15 cellular contexts compared by ENCODE assay signal in genomic region chr3:58693929-58694850, GRCh38. TPM values are rescaled to one million over a fixed set of nuclear protein-coding genes. Genes with fewer than 3 reads are reported as not detected.
DNase-seq lines count a peak whose midpoint lies in the region; ATAC-seq and TF ChIP-seq lines count a peak whose summit lies in the region.
"Had no signal": no experiment of that assay in that cellular context is flagged by ENCODE, and none has a peak within 500 bp of the region (broad histone marks: within the 10 kb centered on the region; RNA-seq: fewer than 3 reads in every experiment).

No MANE protein-coding gene starts in this region.

- H3K27ac ChIP-seq in CD4-positive, alpha-beta T cell (ENCODE audit: low read depth, low read length): no peak overlapping the region
- H3K27ac ChIP-seq: suprapubic skin had no signal

- DNase-seq in GDM1 (lab: John Stamatoyannopoulos, UW) (peak; percentile 41), OCI-M1 (lab: John Stamatoyannopoulos, UW) (peak; percentile 19), SKM-1 treated with dmso at 0.1 percent for 144 hours (lab: John Stamatoyannopoulos, UW; ENCODE audit: unreplicated experiment) (no peak)
- no peak for DNase-seq in CD4-positive, alpha-beta T cell
- DNase-seq in activated CD4-positive, alpha-beta T cell treated with anti-CD3 and anti-CD28 coated beads for 1 hour: no peak
- DNase-seq: activated naive CD8-positive, alpha-beta T cell treated with anti-CD3 and anti-CD28 coated beads, Interleukin-2, amount 10 ng/mL, durations not matched to agents 7 days and 5 days; DMS 273 treated with DMSO at 0.1 percent for 48 hours; NCI-H2029 had no signal

- CTCF ChIA-PET in CD4-positive, alpha-beta T cell (lab: Charles Lee): no interaction called here

- H3K27ac Mint-ChIP-seq in CD4-positive, alpha-beta T cell: no peak overlapping the region
- H3K27ac Mint-ChIP-seq: activated naive CD8-positive, alpha-beta T cell treated with anti-CD3 and anti-CD28 coated beads, Interleukin-2, amount 10 ng/mL, durations not matched to agents 7 days and 5 days; T-helper 2 cell treated with Interferon-gamma antibody and Interleukin-4, amounts not matched to agents 5 μg/mL and 100 μg/mL, for 36 hours had no signal

- H3K36me3 Mint-ChIP-seq in CD4-positive, alpha-beta T cell (ENCODE audit: low read depth): no peaks in the 10 kb centered on the region
- H3K36me3 Mint-ChIP-seq: activated naive CD8-positive, alpha-beta T cell treated with anti-CD3 and anti-CD28 coated beads, Interleukin-2, amount 10 ng/mL, durations not matched to agents 7 days and 5 days had no signal

- peaks cover 4% of the 10 kb centered on the region for H3K27me3 ChIP-seq in CD4-positive, alpha-beta T cell (ENCODE audit: control insufficient read depth, insufficient read depth, low read length)
- H3K27me3 ChIP-seq: suprapubic skin had no signal

- H3K27me3 Mint-ChIP-seq in CD4-positive, alpha-beta T cell: peaks cover 10% of the 10 kb centered on the region
- H3K27me3 Mint-ChIP-seq: activated naive CD8-positive, alpha-beta T cell treated with anti-CD3 and anti-CD28 coated beads, Interleukin-2, amount 10 ng/mL, durations not matched to agents 7 days and 5 days had no signal

- H3K4me1 Mint-ChIP-seq in CD4-positive, alpha-beta T cell (ENCODE audit: low read depth): no peaks in the 10 kb centered on the region

- H3K9me3 Mint-ChIP-seq in CD4-positive, alpha-beta T cell: peaks cover 2% of the 10 kb centered on the region

- H3K9me3 ChIP-seq in CD4-positive, alpha-beta T cell (ENCODE audit: control insufficient read depth, low read length): peaks cover 6% of the 10 kb centered on the region

- H3K4me3 Mint-ChIP-seq in CD4-positive, alpha-beta T cell: no peak overlapping the region
- H3K4me3 Mint-ChIP-seq: activated naive CD8-positive, alpha-beta T cell treated with anti-CD3 and anti-CD28 coated beads, Interleukin-2, amount 10 ng/mL, durations not matched to agents 7 days and 5 days; T-helper 2 cell treated with Interferon-gamma antibody and Interleukin-4, amounts not matched to agents 5 μg/mL and 100 μg/mL, for 36 hours had no signal

- no peak for TF ChIP-seq CTCF in CD4-positive, alpha-beta T cell (IDR thresholded peaks at IDR 0.05)

- ATAC-seq in GM19328 (IDR thresholded peaks at IDR 0.05; ENCODE audit: unreplicated experiment) (peak; percentile 54), HG02981 (IDR thresholded peaks at IDR 0.05; ENCODE audit: unreplicated experiment) (peak; percentile 64), GM19455 (IDR thresholded peaks at IDR 0.05; ENCODE audit: unreplicated experiment) (no peak)
- no peak for ATAC-seq in CD4-positive, alpha-beta T cell (ENCODE audit: poor library complexity)

- POLR2A ChIA-PET in CD4-positive, alpha-beta T cell (lab: Charles Lee): no interaction called here

- intact Hi-C loops in CD4-positive, alpha-beta T cell (cut with DNase I, micrococcal nuclease): no loop called here

RNA-seq across cellular contexts. Expression of gene FAM3D, which starts 27.6 kb away (rescaled TPM):
- not detected for total RNA-seq in CD4-positive, alpha-beta T cell
- total RNA-seq: A673; activated naive CD8-positive, alpha-beta T cell treated with anti-CD3 and anti-CD28 coated beads, Interleukin-2, amount 10 ng/mL, durations not matched to agents 7 days and 5 days; mononuclear cell had no signal

Comparison
In these comparisons a context has a peak if more than half of its experiments do, and no peak if none do; other contexts are left out.
1. DNase-seq: peak in GDM1 (single experiment) and OCI-M1 (single experiment); none in CD4-positive, alpha-beta T cell (0 of 10), activated CD4-positive, alpha-beta T cell treated with anti-CD3 and anti-CD28 coated beads for 1 hour (single experiment) and SKM-1 treated with dmso at 0.1 percent for 144 hours (single experiment).
2. ATAC-seq: peak in GM19328 (single experiment) and HG02981 (single experiment); none in CD4-positive, alpha-beta T cell (single experiment) and GM19455 (single experiment).